Comparison of ENCODE assay signal across 9 cellular contexts in genomic region chr18:11149441-11150270, GRCh38. TPM values are rescaled to one million over a fixed set of nuclear protein-coding genes. Genes with fewer than 3 reads are reported as not detected.
DNase-seq lines count a peak whose midpoint lies in the region; ATAC-seq, FAIRE-seq and TF ChIP-seq lines count a peak whose summit lies in the region.
"Had no signal": no experiment of that assay in that cellular context is flagged by ENCODE, and none has a peak within 500 bp of the region (broad histone marks: within the 10 kb centered on the region; RNA-seq: fewer than 3 reads in every experiment).

Gene PIEZO2, minus strand, starts transcription at chr18:11149569. Its CDS starts 981 bp downstream, at chr18:11148588.

- no TSS peak for BruUV-seq in IMR-90 (replicated peaks; lab: Mats Ljungman, UMichigan)
- BruUV-seq in HepG2 (replicated peaks; lab: Mats Ljungman, UMichigan) = no TSS peak

- peak within 1 kb of the TSS; percentile 74 for H2BK120ac ChIP-seq in IMR-90 (ENCODE audit: low read depth, low read length)

- H3K79me1 ChIP-seq in IMR-90 (ENCODE audit: low read depth in 1 of 2, low read length in 2 of 2) = peaks cover 0 to 29% of the 10 kb centered on the region in 2 experiments; a peak in 2 of 4 replicates

- H3K14ac ChIP-seq in IMR-90 (replicated peaks; ENCODE audit: low read depth, low read length) = 0 out of 2 replicates have a peak within 1 kb of the TSS, but pooled peaks have one; percentile 45

- DNase-seq in BJ (ENCODE audit: low read depth) (no peak), GM19239 (ENCODE audit: insufficient read length, low spot score) (peak; percentile 58), IMR-90 (peak; percentile 65), choroid plexus epithelial cell (ENCODE audit: low read depth) (peak; percentile 78), HepG2 (ENCODE audit: low spot score) (peak; percentile 68), superior temporal gyrus (ENCODE audit: extremely low spot score) (peak; percentile 79), NCI-H774 (lab: John Stamatoyannopoulos, UW) (no peak)
- DNase-seq in stimulated activated naive CD4-positive, alpha-beta T cell treated with Interleukin-2 at 50 U/mL for 16 hours (lab: John Stamatoyannopoulos, UW) = no peak

- H2AK5ac ChIP-seq in IMR-90 (ENCODE audit: low read depth, low read length) = peak within 1 kb of the TSS; percentile 72

- H4K20me1 ChIP-seq in IMR-90 (ENCODE audit: insufficient read depth, low read length) (peaks cover 4% of the 10 kb centered on the region; the same call in 1 of the 2 replicates), HepG2 (ENCODE audit: insufficient read depth, low read length) (no peaks in the 10 kb centered on the region)

- peaks cover 22% of the 10 kb centered on the region for H3K79me2 ChIP-seq in HepG2 (ENCODE audit: insufficient read depth, low read length)

- no peak for TF ChIP-seq RAD21 in IMR-90 (IDR thresholded peaks at IDR 0.05; ENCODE audit: low read length)
- TF ChIP-seq RAD21 in HepG2 (CRISPR knock-in tag; IDR thresholded peaks at IDR 0.05) = no peak

- in situ Hi-C loops in IMR-90 (cut with MboI; ENCODE audit: low sequenced_read_pairs) = loop anchor here (5.0 kb wide), 2 partner anchors 297 to 587 kb away; no protein-coding TSS in a partner anchor
- in situ Hi-C loops in HepG2 (cut with HindIII; ENCODE audit: extremely low pct_ligation_motif_present, low pct_unique_long_range_greater_than_20kb) = loop anchor here (5.0 to 10.0 kb wide), 4 partner anchors 107 to 587 kb away; no protein-coding TSS in a partner anchor

- peaks cover 3% of the 10 kb centered on the region; the same call in 1 of the 2 replicates for H3K9me1 ChIP-seq in IMR-90 (ENCODE audit: insufficient read depth, low read length)

- CTCF ChIA-PET in BJ (lab: Yijun Ruan, JAX) = interaction anchor here (1.9 to 3.1 kb wide), 3 partner anchors 13 to 404 kb away, joined by 4 to 10 read pairs (median 4); no protein-coding TSS in a partner anchor
- CTCF ChIA-PET in IMR-90 (lab: Yijun Ruan, JAX) = interaction anchor here (1.1 kb wide), 1 partner anchor 109 kb away, joined by 3 read pairs; no protein-coding TSS in a partner anchor
- CTCF ChIA-PET in HepG2 (lab: Yijun Ruan, JAX; ENCODE audit: low intra/inter-chr PET ratio, low total read pairs) = no interaction called here

- no peak within 1 kb of the TSS for H2BK5ac ChIP-seq in IMR-90 (ENCODE audit: low read depth, low read length, poor library complexity, severe bottlenecking)

- H3K27ac ChIP-seq in IMR-90 (ENCODE audit: insufficient read depth, low read length) (peak within 1 kb of the TSS; percentile 36; the same call in 1 of the 2 replicates), HepG2 (ENCODE audit: extremely low read length, insufficient read depth, low read length) (no peak within 1 kb of the TSS)

- POLR2A ChIA-PET in BJ (lab: Charles Lee) (no interaction called here), IMR-90 (lab: Charles Lee; ENCODE audit: unreplicated experiment) (interaction anchor here (0.6 to 0.7 kb wide), 2 partner anchors 298 to 299 kb away, joined by 3 to 4 read pairs; no protein-coding TSS in a partner anchor), HepG2 (lab: Yijun Ruan, JAX) (interaction anchor here (0.7 to 1.0 kb wide), 2 partner anchors 30 to 35 kb away, joined by 3 read pairs; no protein-coding TSS in a partner anchor)

- H3K4ac ChIP-seq in IMR-90 (ENCODE audit: low read depth, low read length) = peak within 1 kb of the TSS; percentile 54

- H3K18ac ChIP-seq in IMR-90 (ENCODE audit: low read depth, low read length) = peak within 1 kb of the TSS; percentile 42; the same call in 1 of the 2 replicates

- 3% methylated on average over 33 of the region's 62 CpGs; no CpG with 5 or more reads in 1 of the 2 experiments for WGBS in IMR-90 (ENCODE audit: extremely low coverage in 2 of 2, insufficient read length in 1 of 2), 2 experiments
- WGBS in HepG2 (ENCODE audit: low lambda C conversion rate) = 45% methylated on average over 10 of the region's 62 CpGs

- H2BK15ac ChIP-seq in IMR-90 (ENCODE audit: low read depth, low read length) = no peak within 1 kb of the TSS; the same call in 2 of the 3 replicates

- H3K4me3 ChIP-seq in BJ (ENCODE audit: low read depth, low read length) (peak within 1 kb of the TSS; percentile 41), IMR-90 (ENCODE audit: insufficient read depth, low read depth, low read length) (peak within 1 kb of the TSS; percentile 69), choroid plexus epithelial cell (ENCODE audit: low read depth, low read length) (peak within 1 kb of the TSS; percentile 63), HepG2 (replicated peaks in 1 of 3; ENCODE audit: insufficient read depth in 1 of 3, low read depth in 2 of 3, low read length in 3 of 3) (peak within 1 kb of the TSS; percentile 57 to 71 (median 64))

- intact Hi-C loops in IMR-90 (cut with micrococcal nuclease) = loop anchor here (1.0 to 10.0 kb wide), 3 partner anchors 222 to 365 kb away; no protein-coding TSS in a partner anchor
- intact Hi-C loops in HepG2 (cut with micrococcal nuclease; ENCODE audit: unreplicated experiment) = loop anchor here (5.0 kb wide), 1 partner anchor 37 kb away; no protein-coding TSS in a partner anchor

- H3K23ac ChIP-seq in IMR-90 (ENCODE audit: low read depth, low read length) = peak within 1 kb of the TSS; percentile 65

- H4K8ac ChIP-seq in IMR-90 (ENCODE audit: low read depth in 2 of 2, low read length in 2 of 2) = peak within 1 kb of the TSS; percentile 54 to 59; a peak in 2 of 4 replicates

- peak within 1 kb of the TSS; percentile 89 for H3K4me2 ChIP-seq in IMR-90 (ENCODE audit: low read depth, low read length)
- H3K4me2 ChIP-seq in HepG2 (ENCODE audit: low read depth, low read length) = peak within 1 kb of the TSS; percentile 81

- dilution Hi-C loops in IMR-90 (cut with HindIII; ENCODE audit: low sequenced_read_pairs, unreplicated experiment) = no loop called here

- H3K56ac ChIP-seq in IMR-90 (ENCODE audit: extremely low read depth, insufficient read depth, low read length) = no peak within 1 kb of the TSS

- peak within 1 kb of the TSS; percentile 21; the same call in 1 of the 2 replicates for H2BK20ac ChIP-seq in IMR-90 (ENCODE audit: low read depth, low read length)

- peaks cover 5% of the 10 kb centered on the region; the same call in 1 of the 2 replicates for H3K4me1 ChIP-seq in IMR-90 (ENCODE audit: control insufficient read depth, insufficient read depth, low read length)
- peaks cover 41% of the 10 kb centered on the region for H3K4me1 ChIP-seq in HepG2 (ENCODE audit: insufficient read depth, low read length)

- TF ChIP-seq EP300 in HepG2 (IDR thresholded peaks at IDR 0.05; ENCODE audit: low read depth in 2 of 2, low read length in 2 of 2) = no peak
- no peak for TF ChIP-seq EP300 in HepG2 (CRISPR knock-in tag; IDR thresholded peaks at IDR 0.05; ENCODE audit: borderline replicate concordance)

- H2AFZ ChIP-seq in IMR-90 (replicated peaks; ENCODE audit: low read length, poor library complexity) (peak within 1 kb of the TSS; percentile 76), HepG2 (ENCODE audit: low read length) (no peak within 1 kb of the TSS)

- peak within 1 kb of the TSS; percentile 52; the same call in 1 of the 2 replicates for H4K91ac ChIP-seq in IMR-90 (ENCODE audit: insufficient read depth, low read depth, low read length)

- TF ChIP-seq CTCF in BJ (IDR thresholded peaks at IDR 0.05; ENCODE audit: insufficient read depth, low read depth, low read length) (no peak), IMR-90 (conservative IDR thresholded peaks at IDR 0.05; ENCODE audit: low read depth, low read length) (no peak), choroid plexus epithelial cell (conservative IDR thresholded peaks at IDR 0.05; ENCODE audit: low read depth, low read length) (no peak), HepG2 (CRISPR knock-in tag; IDR thresholded peaks at IDR 0.05) (0 out of 2 replicates have a peak, but pooled peaks have one; percentile 5)

- peaks cover 33% of the 10 kb centered on the region for H3K27me3 ChIP-seq in BJ (ENCODE audit: control insufficient read depth, insufficient read depth, low read length)
- peaks cover 12% of the 10 kb centered on the region for H3K27me3 ChIP-seq in IMR-90 (ENCODE audit: control insufficient read depth, insufficient read depth, low read length)
- H3K27me3 ChIP-seq in HepG2 (ENCODE audit: control insufficient read depth in 1 of 2, insufficient read depth in 2 of 2, low read length in 2 of 2) = 0 out of 5 replicates have a peak, but pooled peaks cover 0 to 3% of the 10 kb centered on the region in 2 experiments

- no peak within 1 kb of the TSS; the same call in 1 of the 2 replicates for H4K5ac ChIP-seq in IMR-90 (ENCODE audit: low read depth, low read length)

- H2AK9ac ChIP-seq in IMR-90 (replicated peaks; ENCODE audit: low read depth, low read length, poor library complexity) = peak within 1 kb of the TSS; percentile 87

- no peak for FAIRE-seq in GM19239 (lab: Jason Lieb, UNC)
- no peak for FAIRE-seq in HepG2 (lab: Jason Lieb, UNC)

- TF ChIP-seq POLR2A in IMR-90 (IDR thresholded peaks at IDR 0.05; ENCODE audit: low read depth, low read length) = no peak
- peak in 1 of 2 experiments; percentile 55; a peak in 3 of 4 replicates for TF ChIP-seq POLR2A in HepG2 (IDR thresholded peaks at IDR 0.05; ENCODE audit: insufficient read depth in 1 of 2, low read depth in 2 of 2, low read length in 2 of 2)

- H3K9me3 ChIP-seq in IMR-90 (ENCODE audit: control insufficient read depth, insufficient read depth, low read length) (no peaks in the 10 kb centered on the region), HepG2 (ENCODE audit: low read length) (no peaks in the 10 kb centered on the region)

- H3K9ac ChIP-seq in IMR-90 (ENCODE audit: low read depth, low read length) (peak within 1 kb of the TSS; percentile 73), HepG2 (ENCODE audit: insufficient read depth, low read depth, low read length) (peak within 1 kb of the TSS; percentile 66)

- ATAC-seq in IMR-90 (ENCODE audit: low read depth) = peak; percentile 98
- ATAC-seq in HepG2 = peak; percentile 89
- ATAC-seq: left colon had no signal

- no peaks in the 10 kb centered on the region for H3K36me3 ChIP-seq in BJ (ENCODE audit: control insufficient read depth, insufficient read depth, low read length)
- H3K36me3 ChIP-seq in IMR-90 (ENCODE audit: control insufficient read depth, insufficient read depth, low read length) = peaks cover 2% of the 10 kb centered on the region; the same call in 1 of the 2 replicates
- H3K36me3 ChIP-seq in HepG2 (replicated peaks in 1 of 2; ENCODE audit: control insufficient read depth in 1 of 2, insufficient read depth in 2 of 2, low read length in 2 of 2) = no peaks in the 10 kb centered on the region

RNA-seq across cellular contexts. Expression of gene PIEZO2, which starts in this region (rescaled TPM):
- polyA plus RNA-seq in BJ (2011; rRNA removed) (4.3 and 4.6 TPM in 2 replicates), IMR-90 (2012; rRNA removed) (2.2 and 2.4 TPM in 2 replicates), HepG2 (2011; rRNA removed) (15.2 and 15.3 TPM in 2 replicates)
- 9.6 and 11.3 TPM in 2 replicates for polyA minus RNA-seq in BJ (2011; rRNA and poly(A)+ RNA removed)
- total RNA-seq in IMR-90 (2012; rRNA removed) (3.3 and 4.1 TPM in 2 replicates), HepG2 (2016; rRNA removed; fragmentation: Illumina TruSeq; extraction: Trizol) (25.5 and 27.2 TPM in 2 replicates)
- 1.5 and 1.9 TPM in 2 replicates for polyA plus RNA-seq in IMR-90 (2012; cell fraction: cytosol; rRNA removed)
- 1.6 and 3.6 TPM in 2 replicates for polyA plus RNA-seq in IMR-90 (2012; cell fraction: nucleus; rRNA removed; ENCODE audit: low replicate concordance)
- 4.1 and 5.8 TPM in 2 replicates for total RNA-seq in HepG2 (2016; cell fraction: cytosol; rRNA removed; fragmentation: Illumina TruSeq; extraction: Trizol; ENCODE audit: low read depth)
- 24.4 and 26.8 TPM in 2 replicates for total RNA-seq in HepG2 (2016; cell fraction: insoluble cytoplasmic fraction; rRNA removed; fragmentation: Illumina TruSeq; extraction: Trizol)
- total RNA-seq in HepG2 (2016; cell fraction: membrane; rRNA removed; fragmentation: Illumina TruSeq; extraction: Trizol) = 8.1 and 8.3 TPM in 2 replicates
- total RNA-seq in HepG2 (2016; cell fraction: nucleus; rRNA removed; fragmentation: Illumina TruSeq; extraction: Trizol) = 50.2 and 51.9 TPM in 2 replicates
- polyA plus RNA-seq in HepG2 (2011; cell fraction: cytosol; rRNA removed) = 14.0 and 14.4 TPM in 2 replicates
- 40.5 and 45.2 TPM in 2 replicates for polyA plus RNA-seq in HepG2 (2011; cell fraction: nucleus; rRNA removed)
- polyA plus RNA-seq in HepG2 (2012) = 12.3 and 17.3 TPM in 2 replicates
- polyA plus RNA-seq in HepG2 (2016; cell fraction: cytosol; fragmentation: Illumina TruSeq; extraction: Trizol; ENCODE audit: low read depth) = 1.0 TPM in 2 replicates
- 19.5 and 19.7 TPM in 2 replicates for polyA plus RNA-seq in HepG2 (2016; cell fraction: insoluble cytoplasmic fraction; fragmentation: Illumina TruSeq; extraction: Trizol; ENCODE audit: low read depth)
- 2.4 and 2.7 TPM in 2 replicates for polyA plus RNA-seq in HepG2 (2016; cell fraction: membrane; fragmentation: Illumina TruSeq; extraction: Trizol; ENCODE audit: low read depth)
- 45.5 and 46.6 TPM in 2 replicates for polyA plus RNA-seq in HepG2 (2016; cell fraction: nucleus; fragmentation: Illumina TruSeq; extraction: Trizol; ENCODE audit: insufficient read depth, low read depth)
- 0.26 and 56.3 TPM in 2 replicates for polyA minus RNA-seq in HepG2 (2011; rRNA and poly(A)+ RNA removed; ENCODE audit: low replicate concordance)
- polyA minus RNA-seq in HepG2 (2011; cell fraction: cytosol; rRNA and poly(A)+ RNA removed) = 27.0 and 35.0 TPM in 2 replicates
- polyA minus RNA-seq in HepG2 (2011; cell fraction: nucleus; rRNA and poly(A)+ RNA removed) = 83.7 and 91.6 TPM in 2 replicates

Comparison
In these comparisons a context has a peak if more than half of its experiments do, and no peak if none do; other contexts are left out.
1. DNase-seq: peak in GM19239 (single experiment), IMR-90 (single experiment), choroid plexus epithelial cell (single experiment), HepG2 (single experiment) and superior temporal gyrus (single experiment); none in BJ (single experiment), stimulated activated naive CD4-positive, alpha-beta T cell treated with Interleukin-2 at 50 U/mL for 16 hours (single experiment) and NCI-H774 (single experiment).
2. Peak in every context shown above with its lines, with median percentiles within 50 percentile points of each other: H3K4me3 ChIP-seq.